In genomic region chr11:45162916-45163879, GRCh38 we compare ENCODE assay signal across 18 cellular contexts.
"Had no signal": no experiment of that assay in that cellular context is flagged by ENCODE, and none has a peak within 500 bp of the region (broad histone marks: within the 10 kb centered on the region; RNA-seq: fewer than 3 reads in every experiment).

No MANE protein-coding gene starts in this region.

- H3K4me3 ChIP-seq: adrenal gland, cardiac muscle cell, heart left ventricle, tibial nerve, uterus had no signal

- H3K36me3 ChIP-seq: adrenal gland, cardiac muscle cell, heart left ventricle, tibial nerve, uterus had no signal

- H3K9me3 ChIP-seq: adrenal gland, heart left ventricle, tibial nerve, uterus had no signal

- FAIRE-seq: kidney, small intestine had no signal

- ATAC-seq: activated CD8-positive, alpha-beta T cell treated with anti-CD3 and anti-CD28 coated beads, Interleukin-2, amount 10 ng/mL, durations not matched to agents 7 days and 5 days; left lobe of liver had no signal

- H3K27ac ChIP-seq: cardiac muscle cell, epithelial cell of prostate, tibial nerve had no signal

- H3K27me3 ChIP-seq: adrenal gland, cardiac muscle cell, dorsolateral prefrontal cortex, heart left ventricle, tibial nerve, uterus had no signal

- DNase-seq: activated CD4-positive, alpha-beta T cell treated with anti-CD3 and anti-CD28 coated beads, Interleukin-2, amount 10 ng/mL, durations not matched to agents 7 days and 5 days; activated CD8-positive, alpha-beta T cell treated with anti-CD3 and anti-CD28 coated beads, Interleukin-2, amount 10 ng/mL, durations not matched to agents 7 days and 5 days; activated gamma-delta T cell; activated T-cell treated with anti-CD3 and anti-CD28 coated beads, Interleukin-2, amount 50 U/mL, for 4 hours; adrenal gland; endodermal cell; foreskin melanocyte; kidney; nephron progenitor cell; small intestine; stimulated activated CD4-positive, alpha-beta T cell treated with anti-CD3 and anti-CD28 coated beads, Interleukin-4, amount 100 ng/mL, for 24 hours had no signal
